In the genomic region with DNA sequence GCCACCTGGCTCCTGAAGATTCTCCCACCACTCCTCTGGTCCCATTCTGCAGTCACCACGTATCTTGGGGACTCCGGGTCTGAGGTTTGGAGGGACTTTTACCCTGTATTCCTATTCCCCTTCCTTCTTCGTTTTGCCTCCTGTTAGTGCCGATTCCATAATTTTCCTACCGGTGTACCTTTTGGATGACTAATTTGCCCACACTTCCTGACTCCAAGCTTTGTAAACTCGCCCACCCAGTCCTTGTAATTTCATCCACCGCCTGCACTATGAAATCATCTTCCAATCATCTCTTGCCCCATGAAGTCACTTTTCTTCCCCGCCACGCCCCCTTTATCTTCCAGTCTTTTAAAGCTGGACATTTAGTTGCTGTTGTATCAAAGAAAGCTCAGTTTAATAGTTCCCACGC, we compare ENCODE assay signal across 8 cellular contexts. TPM values are rescaled to one million over a fixed set of nuclear protein-coding genes. Genes with fewer than 3 reads are reported as not detected.
A peak's percentile ranks its signal among the peaks of the same experiment; 100 is the strongest.
DNase-seq lines count a peak whose midpoint lies in the region; ATAC-seq and TF ChIP-seq lines count a peak whose summit lies in the region.

No MANE protein-coding gene starts in this region.

- DNase-seq in heart left ventricle (peak in 1 of 5 donors; percentile 31), Right ventricle myocardium inferior (ENCODE audit: missing footprints) (no peak), NCI-H2227 treated with DMSO at 0.1 percent for 48 hours (lab: John Stamatoyannopoulos, UW) (peak; percentile 32), right atrium auricular region (ENCODE audit: low spot score) (no peak), sigmoid colon (no peak), sciatic nerve (ENCODE audit: low spot score) (no peak)
- DNase-seq in activated naive CD4-positive, alpha-beta T cell treated with anti-CD3 and anti-CD28 coated beads, Interleukin-2, amount 10 ng/mL, durations not matched to agents 7 days and 5 days = peak; percentile 25

- no peak for TF ChIP-seq POLR2A in heart left ventricle (IDR thresholded peaks at IDR 0.05)
- no peak for TF ChIP-seq POLR2A in sigmoid colon (IDR thresholded peaks at IDR 0.05)

- H3K27ac Mint-ChIP-seq in activated naive CD4-positive, alpha-beta T cell treated with anti-CD3 and anti-CD28 coated beads, Interleukin-2, amount 10 ng/mL, durations not matched to agents 7 days and 5 days = peak overlapping the region; percentile 94

- 4 to 6% (median 5%) methylated on average over 10 of the region's 10 CpGs for WGBS in heart left ventricle, 4 donors
- 1 to 2% methylated on average over 10 of the region's 10 CpGs for WGBS in sigmoid colon, 2 donors

- TF ChIP-seq CTCF in heart left ventricle (IDR thresholded peaks at IDR 0.05) = no peak
- no peak for TF ChIP-seq CTCF in right atrium auricular region (IDR thresholded peaks at IDR 0.05)
- TF ChIP-seq CTCF in sigmoid colon (IDR thresholded peaks at IDR 0.05) = no peak

- peaks cover 35% of the 10 kb centered on the region for H3K4me1 Mint-ChIP-seq in activated naive CD4-positive, alpha-beta T cell treated with anti-CD3 and anti-CD28 coated beads, Interleukin-2, amount 10 ng/mL, durations not matched to agents 7 days and 5 days

- intact Hi-C loops in heart left ventricle (cut with DNase I) (loop anchor here in 1 of 10 donors (5.0 kb wide), 1 partner anchor 178 kb away; no protein-coding TSS in a partner anchor), Right ventricle myocardium inferior (cut with DNase I) (no loop called here), sigmoid colon (cut with DNase I) (no loop called here), sciatic nerve (cut with DNase I) (no loop called here)

- H3K4me3 ChIP-seq in heart left ventricle (peak overlapping the region; percentile 61 to 99 (median 87)), right atrium auricular region (peak overlapping the region; percentile 78 to 95), sigmoid colon (peak overlapping the region; percentile 77 to 95 (median 85))

- H3K27ac ChIP-seq in heart left ventricle (peak overlapping the region in 11 of 12 donors; percentile 64 to 95 (median 83)), right atrium auricular region (peak overlapping the region; percentile 78 to 84), sigmoid colon (peak overlapping the region; percentile 72 to 79 (median 76))

- H3K4me3 Mint-ChIP-seq in activated naive CD4-positive, alpha-beta T cell treated with anti-CD3 and anti-CD28 coated beads, Interleukin-2, amount 10 ng/mL, durations not matched to agents 7 days and 5 days = peak overlapping the region; percentile 90

- H3K36me3 ChIP-seq in heart left ventricle = peaks cover 0 to 15% (median 3%) of the 10 kb centered on the region in 9 donors
- H3K36me3 ChIP-seq in right atrium auricular region = no peaks in the 10 kb centered on the region
- H3K36me3 ChIP-seq in sigmoid colon = peaks cover 0 to 4% (median 0%) of the 10 kb centered on the region in 4 donors

- no peaks in the 10 kb centered on the region for H3K27me3 ChIP-seq in heart left ventricle
- H3K27me3 ChIP-seq in right atrium auricular region = no peaks in the 10 kb centered on the region
- no peaks in the 10 kb centered on the region for H3K27me3 ChIP-seq in sigmoid colon

- H3K27me3 Mint-ChIP-seq in activated naive CD4-positive, alpha-beta T cell treated with anti-CD3 and anti-CD28 coated beads, Interleukin-2, amount 10 ng/mL, durations not matched to agents 7 days and 5 days = no peaks in the 10 kb centered on the region

- H3K36me3 Mint-ChIP-seq in activated naive CD4-positive, alpha-beta T cell treated with anti-CD3 and anti-CD28 coated beads, Interleukin-2, amount 10 ng/mL, durations not matched to agents 7 days and 5 days = peaks cover 21% of the 10 kb centered on the region

- TF ChIP-seq EP300 in sigmoid colon (IDR thresholded peaks at IDR 0.05) = no peak

- H3K4me1 ChIP-seq in heart left ventricle (peaks cover 0 to 16% (median 10%) of the 10 kb centered on the region in 12 donors), right atrium auricular region (peaks cover 0 to 10% of the 10 kb centered on the region in 2 donors), sigmoid colon (peaks cover 0 to 18% (median 16%) of the 10 kb centered on the region in 4 donors)

- H3K9me3 ChIP-seq in heart left ventricle (no peaks in the 10 kb centered on the region), right atrium auricular region (no peaks in the 10 kb centered on the region), sigmoid colon (no peaks in the 10 kb centered on the region)

- H3K9me3 Mint-ChIP-seq in activated naive CD4-positive, alpha-beta T cell treated with anti-CD3 and anti-CD28 coated beads, Interleukin-2, amount 10 ng/mL, durations not matched to agents 7 days and 5 days = no peaks in the 10 kb centered on the region

- CTCF ChIA-PET in activated naive CD4-positive, alpha-beta T cell treated with anti-CD3 and anti-CD28 coated beads, Interleukin-2, amount 10 ng/mL, durations not matched to agents 7 days and 5 days (lab: Charles Lee) = interaction anchor here (1.0 to 1.5 kb wide), 3 partner anchors 11 to 177 kb away, joined by 3 to 6 read pairs (median 4); no protein-coding TSS in a partner anchor

- ATAC-seq in heart left ventricle = peak in 1 of 4 donors; percentile 32
- ATAC-seq in Right ventricle myocardium inferior = no peak
- ATAC-seq in HG02763 (IDR thresholded peaks at IDR 0.05; ENCODE audit: unreplicated experiment) = peak; percentile 4
- ATAC-seq in sciatic nerve = no peak

RNA-seq across cellular contexts. Expression of gene UCHL3, which starts 0.6 kb away (rescaled TPM):
- total RNA-seq in heart left ventricle = 10 to 100 TPM; 16.3 to 52.8 (median 27.6) TPM
- polyA plus RNA-seq in heart left ventricle = 10 to 100 TPM; 16.6 to 72.1 TPM
- total RNA-seq in Right ventricle myocardium inferior = 21.2 TPM
- total RNA-seq in right atrium auricular region = 10 to 100 TPM; 17.2 to 17.7 TPM
- total RNA-seq in sigmoid colon = 10 to 100 TPM; 25.0 to 41.5 (median 32.3) TPM
- polyA plus RNA-seq in sigmoid colon = 10 to 100 TPM; 51.7 to 64.0 (median 57.1) TPM
- total RNA-seq in sciatic nerve = 29.5 TPM

RNA-seq across cellular contexts. Expression of gene COMMD6, which starts 12.5 kb away (rescaled TPM):
- 100 to 1,000 TPM in 7 of 9 donors, 10 to 100 TPM in 2; 19.8 to 155 (median 126) TPM for total RNA-seq in heart left ventricle
- 100 to 1,000 TPM; 123 to 136 TPM for polyA plus RNA-seq in heart left ventricle
- 126 TPM for total RNA-seq in Right ventricle myocardium inferior
- 10 to 100 TPM; 48.1 to 89.4 TPM for total RNA-seq in right atrium auricular region
- 100 to 1,000 TPM; 174 to 447 (median 191) TPM for total RNA-seq in sigmoid colon
- polyA plus RNA-seq in sigmoid colon = 100 to 1,000 TPM; 138 to 203 (median 190) TPM
- total RNA-seq in sciatic nerve = 149 TPM

Comparison
In these comparisons a context has a peak if more than half of its experiments do, and no peak if none do; other contexts are left out.
1. DNase-seq: peak in NCI-H2227 treated with DMSO at 0.1 percent for 48 hours (single experiment) and activated naive CD4-positive, alpha-beta T cell treated with anti-CD3 and anti-CD28 coated beads, Interleukin-2, amount 10 ng/mL, durations not matched to agents 7 days and 5 days (single experiment); none in Right ventricle myocardium inferior (single experiment), right atrium auricular region (single experiment), sigmoid colon (single experiment) and sciatic nerve (single experiment).
2. Peak in every context shown above with its lines, with median percentiles within 50 percentile points of each other: H3K27ac ChIP-seq and H3K4me3 ChIP-seq.